In the genomic region with DNA sequence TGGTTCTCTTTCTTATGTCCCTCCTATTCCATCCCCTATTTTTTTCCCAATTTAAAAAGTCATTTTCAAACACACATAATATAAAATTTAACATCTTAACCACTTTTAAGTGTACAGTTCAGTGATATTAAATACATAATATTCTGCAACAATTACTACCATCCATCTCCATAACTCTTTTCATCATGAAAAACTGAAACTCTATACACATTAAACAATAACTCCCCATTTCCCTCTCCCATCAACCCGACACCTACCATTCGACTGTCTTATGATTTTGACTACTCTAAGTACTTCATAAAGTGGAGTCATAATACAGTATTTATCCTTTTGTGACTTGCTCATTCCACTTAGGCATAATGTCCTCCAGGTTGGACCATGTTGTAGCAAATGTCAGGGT, we compare ENCODE assay signal across 9 cellular contexts. TPM values are rescaled to one million over a fixed set of nuclear protein-coding genes. Genes with fewer than 3 reads are reported as not detected.
DNase-seq lines count a peak whose midpoint lies in the region; ATAC-seq and TF ChIP-seq lines count a peak whose summit lies in the region.
"Had no signal": no experiment of that assay in that cellular context is flagged by ENCODE, and none has a peak within 500 bp of the region (broad histone marks: within the 10 kb centered on the region; RNA-seq: fewer than 3 reads in every experiment).

No MANE protein-coding gene starts in this region.

- no peaks in the 10 kb centered on the region for H3K36me3 ChIP-seq in IMR-90 (ENCODE audit: control insufficient read depth, insufficient read depth, low read length)
- no peaks in the 10 kb centered on the region for H3K36me3 ChIP-seq in neuron (ENCODE audit: insufficient read depth, low read length)

- no peak overlapping the region for H3K4me3 ChIP-seq in IMR-90 (ENCODE audit: insufficient read depth, low read depth, low read length)
- H3K4me3 ChIP-seq in neuron (ENCODE audit: low read length), result peak overlapping the region; percentile 98

- peak overlapping the region; percentile 52 for H2BK5ac ChIP-seq in IMR-90 (ENCODE audit: low read depth, low read length, poor library complexity, severe bottlenecking)

- no peak for TF ChIP-seq POLR2A in IMR-90 (IDR thresholded peaks at IDR 0.05; ENCODE audit: low read depth, low read length)

- no peak overlapping the region for H2AK9ac ChIP-seq in IMR-90 (replicated peaks; ENCODE audit: low read depth, low read length, poor library complexity)

- H2BK20ac ChIP-seq in IMR-90 (ENCODE audit: low read depth, low read length), result peak overlapping the region; percentile 31; the same call in 1 of the 2 replicates

- no peaks in the 10 kb centered on the region for H3K27me3 ChIP-seq in IMR-90 (ENCODE audit: control insufficient read depth, insufficient read depth, low read length)
- H3K27me3 ChIP-seq in neuron (ENCODE audit: insufficient read depth, low read length), result no peaks in the 10 kb centered on the region

- H3K9ac ChIP-seq in IMR-90 (ENCODE audit: low read depth, low read length), result no peak overlapping the region

- peak overlapping the region; percentile 48; the same call in 1 of the 2 replicates for H3K4ac ChIP-seq in IMR-90 (ENCODE audit: low read depth, low read length)

- DNase-seq in activated CD4-positive, alpha-beta T cell treated with anti-CD3 and anti-CD28 coated beads for 36 hours, result no peak
- no peak for DNase-seq in activated CD4-positive, alpha-beta T cell treated with anti-CD3 and anti-CD28 coated beads, Interleukin-2, amount 50 U/mL, for 4 hours
- no peak for DNase-seq in IMR-90
- no peak for DNase-seq in HuH-7.5 (ENCODE audit: low spot score)
- no peak for DNase-seq in Right ventricle myocardium inferior (ENCODE audit: missing footprints)
- DNase-seq: NCI-H2029 had no signal

- 100% methylated on average over 2 of the region's 2 CpGs; no CpG with 5 or more reads in 1 of the 2 experiments for WGBS in IMR-90 (ENCODE audit: extremely low coverage in 2 of 2, insufficient read length in 1 of 2), 2 experiments

- peaks cover 6% of the 10 kb centered on the region; the same call in 1 of the 2 replicates for H3K9me1 ChIP-seq in IMR-90 (ENCODE audit: insufficient read depth, low read length)

- in situ Hi-C loops in IMR-90 (cut with MboI; ENCODE audit: low sequenced_read_pairs), result no loop called here

- H3K56ac ChIP-seq in IMR-90 (ENCODE audit: extremely low read depth, insufficient read depth, low read length), result no peak overlapping the region

- CTCF ChIA-PET in activated CD4-positive, alpha-beta T cell treated with anti-CD3 and anti-CD28 coated beads for 36 hours (lab: Charles Lee), result no interaction called here
- CTCF ChIA-PET in IMR-90 (lab: Yijun Ruan, JAX), result no interaction called here

- H2BK15ac ChIP-seq in IMR-90 (ENCODE audit: low read depth, low read length), result no peak overlapping the region

- H2AFZ ChIP-seq in IMR-90 (replicated peaks; ENCODE audit: low read length, poor library complexity), result no peak overlapping the region
- no peak overlapping the region for H2AFZ ChIP-seq in neuron (ENCODE audit: low read depth, low read length)

- H3K36me3 Mint-ChIP-seq in activated CD4-positive, alpha-beta T cell treated with anti-CD3 and anti-CD28 coated beads for 36 hours (ENCODE audit: low read depth), result peaks cover 18% of the 10 kb centered on the region
- no peaks in the 10 kb centered on the region for H3K36me3 Mint-ChIP-seq in activated naive CD8-positive, alpha-beta T cell

- peaks cover 0 to 13% of the 10 kb centered on the region in 2 experiments; a peak in 1 of 4 replicates for H3K79me1 ChIP-seq in IMR-90 (ENCODE audit: low read depth in 1 of 2, low read length in 2 of 2)

- H2AK5ac ChIP-seq in IMR-90 (ENCODE audit: low read depth, low read length), result no peak overlapping the region

- peak overlapping the region; percentile 94 for H3K4me3 Mint-ChIP-seq in activated CD4-positive, alpha-beta T cell treated with anti-CD3 and anti-CD28 coated beads for 36 hours
- H3K4me3 Mint-ChIP-seq in activated naive CD8-positive, alpha-beta T cell, result peak overlapping the region; percentile 44

- no peaks in the 10 kb centered on the region for H3K9me3 Mint-ChIP-seq in activated CD4-positive, alpha-beta T cell treated with anti-CD3 and anti-CD28 coated beads for 36 hours (ENCODE audit: low read depth)
- no peaks in the 10 kb centered on the region for H3K9me3 Mint-ChIP-seq in activated naive CD8-positive, alpha-beta T cell (ENCODE audit: low read depth)

- ATAC-seq in activated CD4-positive, alpha-beta T cell treated with anti-CD3 and anti-CD28 coated beads for 36 hours, result no peak
- ATAC-seq in IMR-90 (ENCODE audit: low read depth), result no peak
- ATAC-seq in Right ventricle myocardium inferior, result no peak
- ATAC-seq in HG02642 (IDR thresholded peaks at IDR 0.05; ENCODE audit: poor library complexity, unreplicated experiment), result no peak

- H2BK120ac ChIP-seq in IMR-90 (ENCODE audit: low read depth, low read length), result no peak overlapping the region

- peaks cover 7% of the 10 kb centered on the region for H3K4me1 ChIP-seq in IMR-90 (ENCODE audit: control insufficient read depth, insufficient read depth, low read length)
- peaks cover 16% of the 10 kb centered on the region for H3K4me1 ChIP-seq in neuron (ENCODE audit: insufficient read depth, low read length)

- peak overlapping the region; percentile 86; the same call in 1 of the 2 replicates for H3K23ac ChIP-seq in IMR-90 (ENCODE audit: low read depth, low read length)

- peak overlapping the region; percentile 25; the same call in 1 of the 2 replicates for H4K5ac ChIP-seq in IMR-90 (ENCODE audit: low read depth, low read length)

- no peaks in the 10 kb centered on the region for H3K27me3 Mint-ChIP-seq in activated CD4-positive, alpha-beta T cell treated with anti-CD3 and anti-CD28 coated beads for 36 hours
- H3K27me3 Mint-ChIP-seq in activated naive CD8-positive, alpha-beta T cell, result peaks cover 4% of the 10 kb centered on the region

- H4K91ac ChIP-seq in IMR-90 (ENCODE audit: insufficient read depth, low read depth, low read length), result no peak overlapping the region

- H3K27ac ChIP-seq in IMR-90 (ENCODE audit: insufficient read depth, low read length), result no peak overlapping the region

- no peak overlapping the region for H3K14ac ChIP-seq in IMR-90 (replicated peaks; ENCODE audit: low read depth, low read length)

- TF ChIP-seq RAD21 in IMR-90 (IDR thresholded peaks at IDR 0.05; ENCODE audit: low read length), result no peak

- peak overlapping the region in 1 of 2 experiments; percentile 65; a peak in 3 of 4 replicates for H4K8ac ChIP-seq in IMR-90 (ENCODE audit: low read depth in 2 of 2, low read length in 2 of 2)

- H3K4me1 Mint-ChIP-seq in activated CD4-positive, alpha-beta T cell treated with anti-CD3 and anti-CD28 coated beads for 36 hours, result peaks cover 35% of the 10 kb centered on the region
- peaks cover 24% of the 10 kb centered on the region for H3K4me1 Mint-ChIP-seq in activated naive CD8-positive, alpha-beta T cell (ENCODE audit: low read depth)

- no TSS peak for BruUV-seq in IMR-90 (replicated peaks; lab: Mats Ljungman, UMichigan)

- H3K4me2 ChIP-seq in IMR-90 (ENCODE audit: low read depth, low read length), result no peak overlapping the region

- intact Hi-C loops in activated CD4-positive, alpha-beta T cell treated with anti-CD3 and anti-CD28 coated beads for 36 hours (cut with DNase I, micrococcal nuclease), result loop anchor here (10.0 kb wide), 4 partner anchors 249 to 1401 kb away; a partner anchor contains a TSS
- intact Hi-C loops in IMR-90 (cut with micrococcal nuclease) (no loop called here), Right ventricle myocardium inferior (cut with DNase I) (no loop called here)

- dilution Hi-C loops in IMR-90 (cut with HindIII; ENCODE audit: low sequenced_read_pairs, unreplicated experiment), result no loop called here

- no peaks in the 10 kb centered on the region for H4K20me1 ChIP-seq in IMR-90 (ENCODE audit: insufficient read depth, low read length)

- TF ChIP-seq CTCF in IMR-90 (conservative IDR thresholded peaks at IDR 0.05; ENCODE audit: low read depth, low read length), result no peak

- H3K9me3 ChIP-seq in IMR-90 (ENCODE audit: control insufficient read depth, insufficient read depth, low read length) (no peaks in the 10 kb centered on the region), neuron (ENCODE audit: low read length) (peaks cover 2% of the 10 kb centered on the region)

- no peak overlapping the region for H3K27ac Mint-ChIP-seq in activated CD4-positive, alpha-beta T cell treated with anti-CD3 and anti-CD28 coated beads for 36 hours
- H3K27ac Mint-ChIP-seq in activated naive CD8-positive, alpha-beta T cell, result no peak overlapping the region

- H3K18ac ChIP-seq in IMR-90 (ENCODE audit: low read depth, low read length), result no peak overlapping the region

- POLR2A ChIA-PET in activated CD4-positive, alpha-beta T cell treated with anti-CD3 and anti-CD28 coated beads for 36 hours (lab: Charles Lee), result interaction anchor here (0.7 kb wide), 1 partner anchor 125 kb away, joined by 3 read pairs; no protein-coding TSS in a partner anchor
- POLR2A ChIA-PET in IMR-90 (lab: Charles Lee; ENCODE audit: unreplicated experiment), result no interaction called here

TF ChIP-seq in IMR-90, 13 proteins besides CTCF, POLR2A, EP300 and RAD21:
- TF ChIP-seq BHLHE40 (IDR thresholded peaks at IDR 0.05; ENCODE audit: low read depth, low read length) (no peak), CHD1 (IDR thresholded peaks at IDR 0.05; ENCODE audit: low read depth, low read length) (no peak), SMC3 (IDR thresholded peaks at IDR 0.05; ENCODE audit: low read depth, low read length) (no peak)
- TF ChIP-seq, protein P1, sequence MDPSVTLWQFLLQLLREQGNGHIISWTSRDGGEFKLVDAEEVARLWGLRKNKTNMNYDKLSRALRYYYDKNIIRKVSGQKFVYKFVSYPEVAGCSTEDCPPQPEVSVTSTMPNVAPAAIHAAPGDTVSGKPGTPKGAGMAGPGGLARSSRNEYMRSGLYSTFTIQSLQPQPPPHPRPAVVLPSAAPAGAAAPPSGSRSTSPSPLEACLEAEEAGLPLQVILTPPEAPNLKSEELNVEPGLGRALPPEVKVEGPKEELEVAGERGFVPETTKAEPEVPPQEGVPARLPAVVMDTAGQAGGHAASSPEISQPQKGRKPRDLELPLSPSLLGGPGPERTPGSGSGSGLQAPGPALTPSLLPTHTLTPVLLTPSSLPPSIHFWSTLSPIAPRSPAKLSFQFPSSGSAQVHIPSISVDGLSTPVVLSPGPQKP (IDR thresholded peaks at IDR 0.05; ENCODE audit: borderline replicate concordance, low read depth, low read length), result no peak

RNA-seq across cellular contexts. Expression of a gene that starts 2.6 kb away (rescaled TPM):
- 10 to 100 TPM; 59.1 to 59.3 TPM for total RNA-seq in activated CD4-positive, alpha-beta T cell treated with anti-CD3 and anti-CD28 coated beads for 36 hours
- total RNA-seq in IMR-90 (2012; rRNA removed) (18.3 and 35.0 TPM in 2 replicates), Right ventricle myocardium inferior (1.1 TPM)
- 6.9 and 8.8 TPM in 2 replicates for polyA plus RNA-seq in IMR-90 (2012; rRNA removed)
- 0.57 and 1.3 TPM in 2 replicates for polyA plus RNA-seq in IMR-90 (2012; cell fraction: cytosol; rRNA removed)
- polyA plus RNA-seq in IMR-90 (2012; cell fraction: nucleus; rRNA removed; ENCODE audit: low replicate concordance), result 0.51 and 2.5 TPM in 2 replicates

RNA-seq across cellular contexts. Expression of a gene that starts 21.6 kb away (rescaled TPM):
- 10 to 100 TPM; 30.8 to 35.5 TPM for total RNA-seq in activated CD4-positive, alpha-beta T cell treated with anti-CD3 and anti-CD28 coated beads for 36 hours
- total RNA-seq in IMR-90 (2012; rRNA removed) (26.4 and 27.4 TPM in 2 replicates), Right ventricle myocardium inferior (49.9 TPM)
- polyA plus RNA-seq in IMR-90 (2012; rRNA removed), result 6.9 and 9.3 TPM in 2 replicates
- 1.9 and 2.2 TPM in 2 replicates for polyA plus RNA-seq in IMR-90 (2012; cell fraction: cytosol; rRNA removed)
- 2.3 and 19.9 TPM in 2 replicates for polyA plus RNA-seq in IMR-90 (2012; cell fraction: nucleus; rRNA removed; ENCODE audit: low replicate concordance)

Comparison
In these comparisons a context has a peak if more than half of its experiments do, and no peak if none do; other contexts are left out.
1. intact Hi-C loops: an anchor here in activated CD4-positive, alpha-beta T cell treated with anti-CD3 and anti-CD28 coated beads for 36 hours (10.0 kb wide); none called in IMR-90 and Right ventricle myocardium inferior.